8 cellular contexts compared by ENCODE assay signal in the genomic region with DNA sequence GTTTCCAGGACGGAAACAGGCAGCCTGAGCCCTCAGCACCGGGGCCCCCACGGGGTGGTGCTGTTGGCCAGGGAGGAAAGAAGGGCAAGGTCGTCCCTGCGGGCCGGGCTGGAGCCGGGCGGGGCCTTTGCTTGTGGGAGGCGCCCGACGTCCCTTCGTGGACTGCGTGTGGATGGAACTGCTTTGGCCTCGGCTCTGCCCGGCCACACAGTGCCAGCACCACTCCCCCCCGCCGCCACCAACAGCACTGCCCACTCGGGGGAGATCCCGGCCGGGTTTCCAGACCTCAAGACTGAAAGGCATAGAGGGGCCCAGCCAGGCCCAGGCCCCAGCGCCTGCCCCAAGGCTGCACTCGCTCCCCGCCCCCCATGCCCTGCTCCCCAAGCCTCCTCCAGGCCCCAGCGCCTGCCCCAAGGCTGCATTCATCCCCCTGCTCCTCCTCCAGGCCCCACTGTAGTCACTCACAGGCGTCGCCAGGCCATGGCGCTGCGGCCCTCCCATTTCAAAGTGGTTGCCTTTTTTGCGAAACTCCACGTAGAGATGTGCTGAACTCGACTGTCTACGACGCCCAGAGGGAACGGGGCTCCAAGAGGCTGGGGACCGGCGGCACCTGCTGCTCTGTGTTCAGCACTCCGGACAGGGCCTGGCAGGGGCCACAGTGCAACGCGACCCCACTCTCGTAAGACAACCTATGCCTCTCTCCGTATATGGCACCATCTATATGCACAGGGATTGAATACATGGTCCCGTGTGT. TPM values are rescaled to one million over a fixed set of nuclear protein-coding genes. Genes with fewer than 3 reads are reported as not detected.
DNase-seq lines count a peak whose midpoint lies in the region; ATAC-seq and TF ChIP-seq lines count a peak whose summit lies in the region.

No MANE protein-coding gene starts in this region.

- peak; percentile 80 for ATAC-seq in GM18909 (IDR thresholded peaks at IDR 0.05; ENCODE audit: poor library complexity, unreplicated experiment)
- no peak for ATAC-seq in HG03039 (IDR thresholded peaks at IDR 0.05; ENCODE audit: unreplicated experiment)

- CTCF ChIA-PET in MCF 10A (lab: Yijun Ruan, JAX) = interaction anchor here (0.6 to 1.5 kb wide), 7 partner anchors 82 to 379 kb away, joined by 3 to 8 read pairs (median 3); no protein-coding TSS in a partner anchor

- intact Hi-C loops in MCF 10A (cut with micrococcal nuclease) = loop anchor here (1.0 to 10.0 kb wide), 3 partner anchors 113 to 275 kb away; no protein-coding TSS in a partner anchor

- H3K27ac Mint-ChIP-seq in MCF 10A (ENCODE audit: low read depth, unreplicated experiment) = no peak overlapping the region

- POLR2A ChIA-PET in MCF 10A (lab: Yijun Ruan, JAX) = no interaction called here

- no TSS peak for BruUV-seq in MCF 10A (replicated peaks; lab: Mats Ljungman, UMichigan)

- TF ChIP-seq CTCF in MCF 10A (IDR thresholded peaks at IDR 0.05; ENCODE audit: unreplicated experiment) = peak; percentile 96

- peak; percentile 95 for DNase-seq in AG20443 (ENCODE audit: low spot score)
- peak; percentile 88 for DNase-seq in HPDE6-E6E7 (ENCODE audit: extremely low spot score)
- DNase-seq in T follicular helper cell (ENCODE audit: low read depth) = peak; percentile 18
- peak; percentile 83 for DNase-seq in MCF 10A (ENCODE audit: unreplicated experiment)
- DNase-seq in inferior parietal cortex (ENCODE audit: extremely low spot score) = peak; percentile 69
- DNase-seq in smooth muscle cell of the brain vasculature (ENCODE audit: low read depth, low spot score) = peak; percentile 20

- peaks cover 13% of the 10 kb centered on the region for H3K36me3 Mint-ChIP-seq in MCF 10A (ENCODE audit: insufficient read depth, unreplicated experiment)

- H3K27me3 Mint-ChIP-seq in MCF 10A (ENCODE audit: insufficient read depth, unreplicated experiment) = no peaks in the 10 kb centered on the region

- peaks cover 4% of the 10 kb centered on the region for H3K4me1 Mint-ChIP-seq in MCF 10A (ENCODE audit: insufficient read depth, unreplicated experiment)

- H3K4me3 Mint-ChIP-seq in MCF 10A (ENCODE audit: unreplicated experiment) = no peak overlapping the region

- peaks cover 20% of the 10 kb centered on the region for H3K9me3 Mint-ChIP-seq in MCF 10A (ENCODE audit: unreplicated experiment)

RNA-seq across cellular contexts. Expression of gene C13orf46, which starts 22.5 kb away (rescaled TPM):
- 0.54 and 1.4 TPM in 2 replicates for total RNA-seq in MCF 10A (2022)

Comparison
In these comparisons a context has a peak if more than half of its experiments do, and no peak if none do; other contexts are left out.
1. DNase-seq: peak in every context shown above with its lines; median percentile 95 in AG20443; 88 in HPDE6-E6E7; 83 in MCF 10A; 69 in inferior parietal cortex; 20 in smooth muscle cell of the brain vasculature; 18 in T follicular helper cell.